8 cellular contexts compared by ENCODE assay signal in the genomic region with DNA sequence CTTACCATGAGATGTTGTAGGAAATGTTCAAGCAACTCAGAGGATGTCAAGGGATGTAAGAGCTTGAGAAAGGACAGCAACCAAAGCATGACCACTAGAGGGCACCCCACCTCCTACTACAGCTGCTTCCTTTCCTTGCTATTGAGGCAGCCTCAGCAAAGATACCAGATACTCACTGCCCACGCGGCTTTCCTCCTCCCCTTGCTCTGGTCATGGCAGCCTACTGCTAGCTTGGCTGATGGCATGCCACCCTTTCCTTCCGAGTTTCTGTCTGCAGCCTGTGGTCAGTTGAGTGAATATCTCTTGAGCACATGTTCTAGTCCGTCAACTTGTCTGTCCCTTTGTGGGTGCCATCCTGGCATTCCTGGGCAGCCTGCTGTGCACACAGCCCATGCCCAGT. TPM values are rescaled to one million over a fixed set of nuclear protein-coding genes. Genes with fewer than 3 reads are reported as not detected.
DNase-seq lines count a peak whose midpoint lies in the region; ATAC-seq and TF ChIP-seq lines count a peak whose summit lies in the region.

No MANE protein-coding gene starts in this region.

- WGBS in right lobe of liver (ENCODE audit: insufficient coverage, low coverage, low lambda C conversion rate, missing lambda C conversion rate), result 4% methylated on average over 4 of the region's 4 CpGs

- DNase-seq in DMS114 treated with DMSO at 0.1 percent for 48 hours (lab: John Stamatoyannopoulos, UW; ENCODE audit: unreplicated experiment) (peak; percentile 80), NCI-H748 (lab: John Stamatoyannopoulos, UW; ENCODE audit: unreplicated experiment) (peak; percentile 62), dermis blood vessel endothelial cell (peak; percentile 95), right lobe of liver (peak in 2 of 3 donors; percentile 72 to 83)
- peak; percentile 65 to 85 for DNase-seq in activated CD4-positive, alpha-beta T cell treated with anti-CD3 and anti-CD28 coated beads, Interleukin-2, amount 50 U/mL, for 24 hours (ENCODE audit: low read depth in 1 of 2, low spot score in 1 of 2)
- peak; percentile 74 to 84 (median 78) for DNase-seq in stimulated activated CD4-positive, alpha-beta T cell treated with anti-CD3 and anti-CD28 coated beads, TNF-alpha, amount 100 ng/mL, for 24 hours (ENCODE audit: low read depth in 3 of 3)

- H3K27ac ChIP-seq in right lobe of liver, result no peak overlapping the region

- intact Hi-C loops in right lobe of liver (cut with DNase I), result loop anchor here in 1 of 2 donors (5.0 kb wide), 1 partner anchor 138 kb away; no protein-coding TSS in a partner anchor

- ATAC-seq in HG03432 (IDR thresholded peaks at IDR 0.05; ENCODE audit: unreplicated experiment) (peak; percentile 61), right lobe of liver (peak; percentile 87 to 97 (median 94)), HG03097 (IDR thresholded peaks at IDR 0.05; ENCODE audit: low FRiP score, unreplicated experiment) (no peak)

- no peaks in the 10 kb centered on the region for H3K27me3 ChIP-seq in right lobe of liver

- no peaks in the 10 kb centered on the region for H3K4me1 ChIP-seq in right lobe of liver

- no peak for TF ChIP-seq POLR2A in right lobe of liver (IDR thresholded peaks at IDR 0.05)

- H3K36me3 ChIP-seq in right lobe of liver, result peaks cover 0 to 35% (median 4%) of the 10 kb centered on the region in 4 donors

- TF ChIP-seq CTCF in right lobe of liver (IDR thresholded peaks at IDR 0.05), result peak; percentile 84 to 89 (median 86)

- H3K9me3 ChIP-seq in right lobe of liver, result no peaks in the 10 kb centered on the region

- no peak overlapping the region for H3K4me3 ChIP-seq in right lobe of liver

RNA-seq across cellular contexts. Expression of gene CXCR6, which starts 4.4 kb away (rescaled TPM):
- not detected in 2 replicates for total RNA-seq in dermis blood vessel endothelial cell
- 1 to 10 TPM in 2 of 6 experiments, under 1 TPM in 3, not detected in 1; 0.37 to 1.4 (median 0.76) TPM for total RNA-seq in right lobe of liver

RNA-seq across cellular contexts. Expression of gene CCR9, which starts 52.5 kb away (rescaled TPM):
- total RNA-seq in dermis blood vessel endothelial cell, result not detected in 2 replicates
- under 1 TPM in 3 of 6 experiments, not detected in 3; 0.07 to 0.09 (median 0.07) TPM for total RNA-seq in right lobe of liver

RNA-seq across cellular contexts. Expression of gene FYCO1, which starts 56.8 kb away (rescaled TPM):
- total RNA-seq in dermis blood vessel endothelial cell (14.5 and 20.9 TPM in 2 replicates), right lobe of liver (10 to 100 TPM; 16.0 to 22.0 (median 21.0) TPM)
